5 cellular contexts compared by ENCODE assay signal in genomic region chr2:30802611-30803010, GRCh38. TPM values are rescaled to one million over a fixed set of nuclear protein-coding genes. Genes with fewer than 3 reads are reported as not detected.
"Had no signal": no experiment of that assay in that cellular context is flagged by ENCODE, and none has a peak within 500 bp of the region (broad histone marks: within the 10 kb centered on the region; RNA-seq: fewer than 3 reads in every experiment).

No MANE protein-coding gene starts in this region.

- H3K9ac ChIP-seq: GM23248 had no signal

- DNase-seq: GM23248, H9, HCEC 1CT, IMR-90 had no signal

- ATAC-seq: K562 had no signal

- H3K27ac ChIP-seq: GM23248 had no signal

- H3K9me3 Mint-ChIP-seq: H9 had no signal

- H3K4me3 Mint-ChIP-seq: H9 had no signal

- H2AFZ ChIP-seq: GM23248 had no signal

- H3K4me3 ChIP-seq: GM23248, K562 had no signal

RNA-seq across cellular contexts. Expression of gene CAPN13, which starts 4.6 kb away (rescaled TPM):
- total RNA-seq: GM23248, IMR-90, K562 had no signal
- polyA plus RNA-seq: GM23248, IMR-90, K562 had no signal
